24 cellular contexts compared by ENCODE assay signal in genomic region chr5:36770125-36770524, GRCh38.
A peak's percentile ranks its signal among the peaks of the same experiment; 100 is the strongest.
DNase-seq lines count a peak whose midpoint lies in the region; ATAC-seq, FAIRE-seq and TF ChIP-seq lines count a peak whose summit lies in the region.
"Had no signal": no experiment of that assay in that cellular context is flagged by ENCODE, and none has a peak within 500 bp of the region (broad histone marks: within the 10 kb centered on the region; RNA-seq: fewer than 3 reads in every experiment).

No MANE protein-coding gene starts in this region.

- TF ChIP-seq EP300 in HepG2 (IDR thresholded peaks at IDR 0.05; ENCODE audit: low read depth in 2 of 2, low read length in 2 of 2) (no peak), HepG2 (CRISPR knock-in tag; IDR thresholded peaks at IDR 0.05; ENCODE audit: borderline replicate concordance) (no peak)

- H3K27me3 Mint-ChIP-seq in memory B cell (peaks cover 9% of the 10 kb centered on the region), endothelial cell (ENCODE audit: unreplicated experiment) (no peaks in the 10 kb centered on the region)

- H3K27ac Mint-ChIP-seq in memory B cell = no peak overlapping the region
- H3K27ac Mint-ChIP-seq in endothelial cell (ENCODE audit: unreplicated experiment) = no peak overlapping the region
- H3K27ac Mint-ChIP-seq: B cell; CD4-positive, CD25-positive, alpha-beta regulatory T cell; CD8-positive, alpha-beta T cell had no signal

- H3K9me3 Mint-ChIP-seq in memory B cell (peaks cover 5% of the 10 kb centered on the region), endothelial cell (ENCODE audit: unreplicated experiment) (no peaks in the 10 kb centered on the region)
- H3K9me3 Mint-ChIP-seq: CD8-positive, alpha-beta T cell had no signal

- H3K79me2 ChIP-seq in HepG2 (ENCODE audit: insufficient read depth, low read length) = no peaks in the 10 kb centered on the region

- BruUV-seq in HepG2 (replicated peaks; lab: Mats Ljungman, UMichigan) = no TSS peak

- H3K27ac ChIP-seq in HepG2 (ENCODE audit: extremely low read length, insufficient read depth, low read length) = no peak overlapping the region
- no peak overlapping the region for H3K27ac ChIP-seq in right lobe of liver
- H3K27ac ChIP-seq in lower lobe of right lung = no peak overlapping the region
- H3K27ac ChIP-seq: 22Rv1, BLaER1, C4-2B, GM23248 had no signal

- H4K20me1 ChIP-seq in HepG2 (ENCODE audit: insufficient read depth, low read length) = no peaks in the 10 kb centered on the region
- H4K20me1 ChIP-seq: BLaER1 had no signal

- H3K4me3 Mint-ChIP-seq in memory B cell = no peak overlapping the region
- H3K4me3 Mint-ChIP-seq in endothelial cell (ENCODE audit: unreplicated experiment) = no peak overlapping the region
- H3K4me3 Mint-ChIP-seq: B cell; CD4-positive, CD25-positive, alpha-beta regulatory T cell; CD8-positive, alpha-beta T cell had no signal

- ATAC-seq in HepG2 (no peak), right lobe of liver (no peak), memory B cell (ENCODE audit: low read depth) (peak; percentile 47), lower lobe of right lung (no peak)
- ATAC-seq: CD8-positive, alpha-beta T cell had no signal

- in situ Hi-C loops in HepG2 (cut with HindIII; ENCODE audit: extremely low pct_ligation_motif_present, low pct_unique_long_range_greater_than_20kb) = no loop called here

- no peaks in the 10 kb centered on the region for H3K4me1 Mint-ChIP-seq in memory B cell
- H3K4me1 Mint-ChIP-seq in endothelial cell (ENCODE audit: unreplicated experiment) = no peaks in the 10 kb centered on the region
- H3K4me1 Mint-ChIP-seq: B cell; CD4-positive, CD25-positive, alpha-beta regulatory T cell had no signal

- TF ChIP-seq RAD21 in HepG2 (CRISPR knock-in tag; IDR thresholded peaks at IDR 0.05) = no peak

- H3K4me1 ChIP-seq in HepG2 (ENCODE audit: insufficient read depth, low read length) (no peaks in the 10 kb centered on the region), right lobe of liver (no peaks in the 10 kb centered on the region), lower lobe of right lung (no peaks in the 10 kb centered on the region)
- H3K4me1 ChIP-seq: Caco-2 had no signal

- WGBS in HepG2 (ENCODE audit: low lambda C conversion rate) = 46% methylated on average over 4 of the region's 4 CpGs
- 79% methylated on average over 3 of the region's 4 CpGs for WGBS in right lobe of liver (ENCODE audit: insufficient coverage, low coverage, low lambda C conversion rate, missing lambda C conversion rate)

- H3K36me3 Mint-ChIP-seq in memory B cell (no peaks in the 10 kb centered on the region), endothelial cell (ENCODE audit: low read depth, unreplicated experiment) (no peaks in the 10 kb centered on the region)
- H3K36me3 Mint-ChIP-seq: CD4-positive, CD25-positive, alpha-beta regulatory T cell; CD8-positive, alpha-beta T cell had no signal

- DNase-seq in HepG2 (ENCODE audit: low spot score) (no peak), right lobe of liver (no peak), fibroblast of mammary gland (ENCODE audit: low read depth) (peak; percentile 11), memory B cell (ENCODE audit: low spot score in 2 of 2) (no peak), endothelial cell (ENCODE audit: low spot score) (no peak), NCI-H446 treated with DMSO at 0.1 percent for 48 hours (lab: John Stamatoyannopoulos, UW) (no peak), NCI-H1417 (lab: John Stamatoyannopoulos, UW) (no peak), lower lobe of right lung (no peak)
- DNase-seq: Caco-2; CD4-positive, CD25-positive, alpha-beta regulatory T cell; CD8-positive, alpha-beta T cell; DMS153; DND-41; GM23248; H7; HCEC 1CT had no signal

- H3K36me3 ChIP-seq in HepG2 (replicated peaks in 1 of 2; ENCODE audit: control insufficient read depth in 1 of 2, insufficient read depth in 2 of 2, low read length in 2 of 2) = no peaks in the 10 kb centered on the region
- no peaks in the 10 kb centered on the region for H3K36me3 ChIP-seq in right lobe of liver
- no peaks in the 10 kb centered on the region for H3K36me3 ChIP-seq in lower lobe of right lung
- H3K36me3 ChIP-seq: BLaER1 had no signal

- intact Hi-C loops in HepG2 (cut with micrococcal nuclease; ENCODE audit: unreplicated experiment) (no loop called here), right lobe of liver (cut with DNase I) (no loop called here), lower lobe of right lung (cut with DNase I) (no loop called here)

- POLR2A ChIA-PET in HepG2 (lab: Yijun Ruan, JAX) = no interaction called here

- FAIRE-seq in HepG2 (lab: Jason Lieb, UNC) = no peak
- FAIRE-seq: A204.1, G401.6, GM19239, H1 had no signal

- H3K4me3 ChIP-seq in HepG2 (replicated peaks in 1 of 3; ENCODE audit: insufficient read depth in 1 of 3, low read depth in 2 of 3, low read length in 3 of 3) = no peak overlapping the region
- H3K4me3 ChIP-seq in right lobe of liver = no peak overlapping the region
- no peak overlapping the region for H3K4me3 ChIP-seq in fibroblast of mammary gland (ENCODE audit: control insufficient read depth, low read depth, low read length)
- no peak overlapping the region for H3K4me3 ChIP-seq in lower lobe of right lung
- H3K4me3 ChIP-seq: BLaER1, GM23248 had no signal

- TF ChIP-seq POLR2A in HepG2 (IDR thresholded peaks at IDR 0.05; ENCODE audit: insufficient read depth in 1 of 2, low read depth in 2 of 2, low read length in 2 of 2) = no peak
- TF ChIP-seq POLR2A in right lobe of liver (IDR thresholded peaks at IDR 0.05) = no peak

- H3K27me3 ChIP-seq in HepG2 (ENCODE audit: control insufficient read depth in 1 of 2, insufficient read depth in 2 of 2, low read length in 2 of 2) = no peaks in the 10 kb centered on the region
- no peaks in the 10 kb centered on the region for H3K27me3 ChIP-seq in right lobe of liver
- peaks cover 4% of the 10 kb centered on the region for H3K27me3 ChIP-seq in lower lobe of right lung (ENCODE audit: low read depth)
- H3K27me3 ChIP-seq: BLaER1 had no signal

- H2AFZ ChIP-seq in HepG2 (ENCODE audit: low read length) = no peak overlapping the region
- H2AFZ ChIP-seq: GM23248 had no signal

- no peak for TF ChIP-seq CTCF in HepG2 (CRISPR knock-in tag; IDR thresholded peaks at IDR 0.05)
- no peak for TF ChIP-seq CTCF in right lobe of liver (IDR thresholded peaks at IDR 0.05)
- TF ChIP-seq CTCF in fibroblast of mammary gland (conservative IDR thresholded peaks at IDR 0.05; ENCODE audit: control insufficient read depth, insufficient read depth, low read depth, low read length) = no peak
- no peak for TF ChIP-seq CTCF in endothelial cell (IDR thresholded peaks at IDR 0.05; ENCODE audit: unreplicated experiment)
- no peak for TF ChIP-seq CTCF in lower lobe of right lung (IDR thresholded peaks at IDR 0.05)

- H3K4me2 ChIP-seq in HepG2 (ENCODE audit: low read depth, low read length) = no peak overlapping the region
- H3K4me2 ChIP-seq: BLaER1 had no signal

- H3K9me3 ChIP-seq in HepG2 (ENCODE audit: low read length) = no peaks in the 10 kb centered on the region; the same call in 1 of the 2 replicates
- H3K9me3 ChIP-seq in right lobe of liver = no peaks in the 10 kb centered on the region
- no peaks in the 10 kb centered on the region for H3K9me3 ChIP-seq in lower lobe of right lung
- H3K9me3 ChIP-seq: Caco-2 had no signal

- CTCF ChIA-PET in HepG2 (lab: Yijun Ruan, JAX; ENCODE audit: low intra/inter-chr PET ratio, low total read pairs) = no interaction called here

- H3K9ac ChIP-seq in HepG2 (ENCODE audit: insufficient read depth, low read depth, low read length) = no peak overlapping the region
- H3K9ac ChIP-seq: BLaER1, GM23248 had no signal

TF ChIP-seq in HepG2, 621 proteins besides CTCF, POLR2A, EP300 and RAD21 (continues in another document):
- TF ChIP-seq BATF2 (CRISPR knock-in tag; IDR thresholded peaks at IDR 0.05) = no peak
- no peak for TF ChIP-seq PRDM10 (CRISPR knock-in tag; IDR thresholded peaks at IDR 0.05; ENCODE audit: low read depth)
- no peak for TF ChIP-seq SRF (IDR thresholded peaks at IDR 0.05; ENCODE audit: low read depth, low read length)
- peak; percentile 76 for TF ChIP-seq ATF7 (IDR thresholded peaks at IDR 0.05)
- TF ChIP-seq ATF7 (CRISPR knock-in tag; IDR thresholded peaks at IDR 0.05) = no peak
- no peak for TF ChIP-seq MAFK (conservative IDR thresholded peaks at IDR 0.05 in 1 of 2, IDR thresholded peaks at IDR 0.05 in 1 of 2; ENCODE audit: low read length in 2 of 2)
- TF ChIP-seq GZF1 (CRISPR knock-in tag; IDR thresholded peaks at IDR 0.05) = no peak
- TF ChIP-seq GPN1 (CRISPR knock-in tag; IDR thresholded peaks at IDR 0.05; ENCODE audit: borderline replicate concordance) = no peak
